Comparison of ENCODE assay signal across 2 cellular contexts in the genomic region with DNA sequence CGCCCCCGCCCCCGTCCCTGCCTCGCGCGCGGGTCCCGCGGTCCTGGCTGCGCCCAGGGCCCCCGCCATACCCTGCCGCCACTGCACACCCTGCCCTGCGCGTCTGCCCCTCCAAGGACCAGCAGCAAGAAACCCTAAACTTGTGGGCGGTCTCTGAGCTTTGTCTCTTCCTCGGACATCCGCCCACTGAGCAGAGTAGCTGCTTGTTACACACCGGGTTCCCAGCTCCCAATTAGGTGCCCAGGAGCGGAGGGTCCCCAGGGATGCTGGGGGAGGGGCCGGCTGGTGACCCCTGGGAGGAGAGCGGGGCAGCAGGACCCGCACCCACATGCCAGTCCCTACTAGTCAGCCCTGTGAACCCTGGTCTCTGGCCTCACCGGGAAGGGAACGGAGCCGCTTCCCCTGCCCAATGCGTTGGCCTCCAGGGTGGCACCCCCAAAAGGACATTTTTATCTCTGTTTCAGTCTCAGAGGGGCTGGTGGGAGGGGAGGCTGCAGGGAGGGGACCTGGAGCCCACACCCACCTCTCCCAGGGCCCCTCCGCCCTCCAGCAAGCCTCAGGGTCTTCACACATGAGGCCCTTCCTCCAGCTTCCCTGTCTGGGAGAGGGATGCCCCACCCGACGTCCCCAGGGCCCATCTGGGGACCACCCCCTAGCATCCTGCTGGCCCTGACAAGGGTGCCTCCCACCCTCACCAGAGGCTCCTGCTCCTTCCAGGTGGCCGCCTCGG.
TF ChIP-seq lines count a peak whose summit lies in the region.

No MANE protein-coding gene starts in this region.

TF ChIP-seq in A549, 52 proteins besides CTCF, POLR2A, EP300 and RAD21:
- TF ChIP-seq ELK1 (IDR thresholded peaks at IDR 0.05; ENCODE audit: low read depth, low read length) (no peak), PBX3 (IDR thresholded peaks at IDR 0.05) (no peak), TFCP2L1 (CRISPR knock-in tag; IDR thresholded peaks at IDR 0.05) (no peak), NPAS2 (CRISPR knock-in tag; IDR thresholded peaks at IDR 0.05; ENCODE audit: borderline replicate concordance) (no peak), NFE2L2 (conservative IDR thresholded peaks at IDR 0.05; ENCODE audit: low read length) (no peak), HOXB13 (CRISPR knock-in tag; IDR thresholded peaks at IDR 0.05; ENCODE audit: low read depth) (no peak), KDM1A (IDR thresholded peaks at IDR 0.05; ENCODE audit: low read depth) (no peak)

TF ChIP-seq in GM23338, 12 proteins besides CTCF, POLR2A, EP300 and RAD21:
- TF ChIP-seq EZH2 (IDR thresholded peaks at IDR 0.05; ENCODE audit: low read depth, unreplicated experiment) (no peak), JUNB (IDR thresholded peaks at IDR 0.05; ENCODE audit: unreplicated experiment) (no peak), POLR2AphosphoS5 (IDR thresholded peaks at IDR 0.05; ENCODE audit: low read depth) (no peak; the same call in 1 of the 2 replicates), ETS1 (IDR thresholded peaks at IDR 0.05) (no peak), ZNF331 (CRISPR knock-in tag; IDR thresholded peaks at IDR 0.05; ENCODE audit: low read depth) (no peak), STAT1 (IDR thresholded peaks at IDR 0.05; ENCODE audit: unreplicated experiment) (no peak), ZNF114 (CRISPR knock-in tag; IDR thresholded peaks at IDR 0.05) (no peak), CREB1 (CRISPR knock-in tag; IDR thresholded peaks at IDR 0.05; ENCODE audit: low read depth) (no peak), REST (IDR thresholded peaks at IDR 0.05; ENCODE audit: unreplicated experiment) (no peak), EZH2phosphoT487 (IDR thresholded peaks at IDR 0.05; ENCODE audit: unreplicated experiment) (no peak), NANOG (IDR thresholded peaks at IDR 0.05; ENCODE audit: borderline replicate concordance) (no peak)
- TF ChIP-seq, protein P1, sequence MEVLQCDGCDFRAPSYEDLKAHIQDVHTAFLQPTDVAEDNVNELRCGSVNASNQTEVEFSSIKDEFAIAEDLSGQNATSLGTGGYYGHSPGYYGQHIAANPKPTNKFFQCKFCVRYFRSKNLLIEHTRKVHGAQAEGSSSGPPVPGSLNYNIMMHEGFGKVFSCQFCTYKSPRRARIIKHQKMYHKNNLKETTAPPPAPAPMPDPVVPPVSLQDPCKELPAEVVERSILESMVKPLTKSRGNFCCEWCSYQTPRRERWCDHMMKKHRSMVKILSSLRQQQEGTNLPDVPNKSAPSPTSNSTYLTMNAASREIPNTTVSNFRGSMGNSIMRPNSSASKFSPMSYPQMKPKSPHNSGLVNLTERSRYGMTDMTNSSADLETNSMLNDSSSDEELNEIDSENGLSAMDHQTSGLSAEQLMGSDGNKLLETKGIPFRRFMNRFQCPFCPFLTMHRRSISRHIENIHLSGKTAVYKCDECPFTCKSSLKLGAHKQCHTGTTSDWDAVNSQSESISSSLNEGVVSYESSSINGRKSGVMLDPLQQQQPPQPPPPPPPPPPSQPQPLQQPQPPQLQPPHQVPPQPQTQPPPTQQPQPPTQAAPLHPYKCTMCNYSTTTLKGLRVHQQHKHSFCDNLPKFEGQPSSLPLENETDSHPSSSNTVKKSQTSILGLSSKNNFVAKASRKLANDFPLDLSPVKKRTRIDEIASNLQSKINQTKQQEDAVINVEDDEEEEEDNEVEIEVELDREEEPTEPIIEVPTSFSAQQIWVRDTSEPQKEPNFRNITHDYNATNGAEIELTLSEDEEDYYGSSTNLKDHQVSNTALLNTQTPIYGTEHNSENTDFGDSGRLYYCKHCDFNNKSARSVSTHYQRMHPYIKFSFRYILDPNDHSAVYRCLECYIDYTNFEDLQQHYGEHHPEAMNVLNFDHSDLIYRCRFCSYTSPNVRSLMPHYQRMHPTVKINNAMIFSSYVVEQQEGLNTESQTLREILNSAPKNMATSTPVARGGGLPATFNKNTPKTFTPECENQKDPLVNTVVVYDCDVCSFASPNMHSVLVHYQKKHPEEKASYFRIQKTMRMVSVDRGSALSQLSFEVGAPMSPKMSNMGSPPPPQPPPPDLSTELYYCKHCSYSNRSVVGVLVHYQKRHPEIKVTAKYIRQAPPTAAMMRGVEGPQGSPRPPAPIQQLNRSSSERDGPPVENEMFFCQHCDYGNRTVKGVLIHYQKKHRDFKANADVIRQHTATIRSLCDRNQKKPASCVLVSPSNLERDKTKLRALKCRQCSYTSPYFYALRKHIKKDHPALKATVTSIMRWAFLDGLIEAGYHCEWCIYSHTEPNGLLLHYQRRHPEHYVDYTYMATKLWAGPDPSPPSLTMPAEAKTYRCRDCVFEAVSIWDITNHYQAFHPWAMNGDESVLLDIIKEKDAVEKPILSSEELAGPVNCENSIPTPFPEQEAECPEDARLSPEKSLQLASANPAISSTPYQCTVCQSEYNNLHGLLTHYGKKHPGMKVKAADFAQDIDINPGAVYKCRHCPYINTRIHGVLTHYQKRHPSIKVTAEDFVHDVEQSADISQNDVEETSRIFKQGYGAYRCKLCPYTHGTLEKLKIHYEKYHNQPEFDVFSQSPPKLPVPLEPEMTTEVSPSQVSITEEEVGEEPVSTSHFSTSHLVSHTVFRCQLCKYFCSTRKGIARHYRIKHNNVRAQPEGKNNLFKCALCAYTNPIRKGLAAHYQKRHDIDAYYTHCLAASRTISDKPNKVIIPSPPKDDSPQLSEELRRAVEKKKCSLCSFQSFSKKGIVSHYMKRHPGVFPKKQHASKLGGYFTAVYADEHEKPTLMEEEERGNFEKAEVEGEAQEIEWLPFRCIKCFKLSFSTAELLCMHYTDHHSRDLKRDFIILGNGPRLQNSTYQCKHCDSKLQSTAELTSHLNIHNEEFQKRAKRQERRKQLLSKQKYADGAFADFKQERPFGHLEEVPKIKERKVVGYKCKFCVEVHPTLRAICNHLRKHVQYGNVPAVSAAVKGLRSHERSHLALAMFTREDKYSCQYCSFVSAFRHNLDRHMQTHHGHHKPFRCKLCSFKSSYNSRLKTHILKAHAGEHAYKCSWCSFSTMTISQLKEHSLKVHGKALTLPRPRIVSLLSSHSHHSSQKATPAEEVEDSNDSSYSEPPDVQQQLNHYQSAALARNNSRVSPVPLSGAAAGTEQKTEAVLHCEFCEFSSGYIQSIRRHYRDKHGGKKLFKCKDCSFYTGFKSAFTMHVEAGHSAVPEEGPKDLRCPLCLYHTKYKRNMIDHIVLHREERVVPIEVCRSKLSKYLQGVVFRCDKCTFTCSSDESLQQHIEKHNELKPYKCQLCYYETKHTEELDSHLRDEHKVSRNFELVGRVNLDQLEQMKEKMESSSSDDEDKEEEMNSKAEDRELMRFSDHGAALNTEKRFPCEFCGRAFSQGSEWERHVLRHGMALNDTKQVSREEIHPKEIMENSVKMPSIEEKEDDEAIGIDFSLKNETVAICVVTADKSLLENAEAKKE (CRISPR knock-in tag; IDR thresholded peaks at IDR 0.05) = no peak
